In the genomic region with DNA sequence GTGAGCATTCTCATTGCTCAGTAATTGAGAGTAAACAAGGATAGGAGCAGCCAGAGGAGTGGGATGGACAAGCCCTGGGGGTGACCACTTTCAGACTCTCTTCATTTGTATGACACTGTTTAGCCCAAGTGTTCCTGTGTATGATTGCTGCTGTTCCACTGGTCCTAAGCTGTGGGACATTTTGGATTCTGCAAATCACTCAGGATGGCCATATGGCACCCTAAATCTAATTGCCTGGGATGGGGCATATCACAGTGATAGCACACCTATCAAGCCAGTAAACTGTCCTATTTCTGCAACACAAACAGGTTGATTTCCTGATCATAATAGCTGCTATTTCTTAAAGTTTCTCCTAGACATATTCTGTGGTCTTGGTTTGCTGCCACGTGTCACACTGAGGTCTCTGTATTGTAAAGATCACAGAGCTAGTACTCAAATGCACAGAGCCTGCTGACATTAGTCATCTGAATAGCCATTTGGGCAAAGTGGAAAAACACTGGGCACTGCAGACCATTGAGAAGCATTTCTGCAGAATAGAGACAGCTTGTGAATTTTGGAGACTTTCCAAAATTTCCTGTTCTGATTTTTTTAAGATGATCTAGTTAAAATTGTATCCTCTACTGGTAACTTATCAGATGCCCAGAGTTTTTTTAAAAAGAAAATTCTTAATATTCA, we compare ENCODE assay signal across 19 cellular contexts.
DNase-seq lines count a peak whose midpoint lies in the region; ATAC-seq and TF ChIP-seq lines count a peak whose summit lies in the region.
"Had no signal": no experiment of that assay in that cellular context is flagged by ENCODE, and none has a peak within 500 bp of the region (broad histone marks: within the 10 kb centered on the region; RNA-seq: fewer than 3 reads in every experiment).

No MANE protein-coding gene starts in this region.

- no peaks in the 10 kb centered on the region for H3K9me2 ChIP-seq in GM23248 (ENCODE audit: insufficient read depth)

- ATAC-seq in GM19328 (IDR thresholded peaks at IDR 0.05; ENCODE audit: unreplicated experiment), result no peak
- ATAC-seq: activated CD8-positive, alpha-beta memory T cell treated with anti-CD3 and anti-CD28 coated beads, Interleukin-2, amount 10 ng/mL, durations not matched to agents 7 days and 5 days; T-cell had no signal

- no peaks in the 10 kb centered on the region for H3K79me2 ChIP-seq in GM23248 (ENCODE audit: insufficient read depth)

- no peak for TF ChIP-seq CTCF in retinal pigment epithelial cell (conservative IDR thresholded peaks at IDR 0.05; ENCODE audit: low read depth, low read length)

- no peaks in the 10 kb centered on the region for H3K36me3 ChIP-seq in GM23248 (ENCODE audit: low read depth)
- H3K36me3 ChIP-seq: esophagus squamous epithelium, tibial artery had no signal

- H3K4me2 ChIP-seq in GM23248 (ENCODE audit: unreplicated experiment), result no peak overlapping the region

- DNase-seq in GM23248 (peak; percentile 13), NCI-H2171 treated with DMSO at 0.1 percent for 48 hours (lab: John Stamatoyannopoulos, UW) (peak; percentile 57), cerebellum (ENCODE audit: low spot score) (peak; percentile 82), retinal pigment epithelial cell (ENCODE audit: low read depth) (peak; percentile 2), AML-193 (lab: John Stamatoyannopoulos, UW) (no peak), NCI-H2081 treated with DMSO at 0.1 percent for 48 hours (lab: John Stamatoyannopoulos, UW) (no peak), HPDE6-E6E7 (ENCODE audit: extremely low spot score) (no peak)
- DNase-seq: activated CD4-positive, alpha-beta T cell treated with anti-CD3 and anti-CD28 coated beads, Interleukin-2, amount 10 ng/mL, durations not matched to agents 24 days and 14 days; activated CD8-positive, alpha-beta memory T cell treated with anti-CD3 and anti-CD28 coated beads, Interleukin-2, amount 10 ng/mL, durations not matched to agents 7 days and 5 days; activated naive CD8-positive, alpha-beta T cell treated with anti-CD3 and anti-CD28 coated beads for 36 hours; CD4-positive, CD25-positive, alpha-beta regulatory T cell; effector CD8-positive, alpha-beta T cell; esophagus squamous epithelium; NCI-H1436; NCI-H345; stimulated activated naive CD4-positive, alpha-beta T cell treated with Interleukin-2 at 50 U/mL for 16 hours; T-cell; tibial artery had no signal

- 0 out of 2 replicates have a peak, but pooled peaks cover 7% of the 10 kb centered on the region for H3F3A ChIP-seq in GM23248 (ENCODE audit: insufficient read depth)

- H3K9me3 ChIP-seq in GM23248 (ENCODE audit: low read depth), result no peaks in the 10 kb centered on the region
- H3K9me3 ChIP-seq: esophagus squamous epithelium, tibial artery had no signal

- no peak overlapping the region for H2AFZ ChIP-seq in GM23248

- no peak overlapping the region for H3K9ac ChIP-seq in GM23248

- in situ Hi-C loops in GM23248 (cut with MboI), result no loop called here

- H4K20me1 ChIP-seq in GM23248 (ENCODE audit: insufficient read depth), result no peaks in the 10 kb centered on the region

- 71 to 81% methylated on average over 1 of the region's 1 CpG for WGBS in GM23248 (ENCODE audit: low coverage in 1 of 2, low lambda C conversion rate in 2 of 2, missing lambda C conversion rate in 2 of 2), 2 experiments

- no peak overlapping the region for H3K4me3 ChIP-seq in GM23248
- no peak overlapping the region for H3K4me3 ChIP-seq in retinal pigment epithelial cell (ENCODE audit: low read length)
- H3K4me3 ChIP-seq: esophagus squamous epithelium, tibial artery had no signal

- H3K27me3 ChIP-seq in GM23248 (replicated peaks; ENCODE audit: insufficient read depth), result no peaks in the 10 kb centered on the region
- H3K27me3 ChIP-seq: esophagus squamous epithelium, tibial artery had no signal

- H3K4me1 ChIP-seq in GM23248 (ENCODE audit: insufficient read depth), result peaks cover 6% of the 10 kb centered on the region
- H3K4me1 ChIP-seq: esophagus squamous epithelium, tibial artery had no signal

- no peak overlapping the region for H3K27ac ChIP-seq in GM23248
- H3K27ac ChIP-seq: esophagus squamous epithelium, tibial artery had no signal

Comparison
In these comparisons a context has a peak if more than half of its experiments do, and no peak if none do; other contexts are left out.
1. DNase-seq: peak in GM23248 (single experiment), NCI-H2171 treated with DMSO at 0.1 percent for 48 hours (single experiment), cerebellum (single experiment) and retinal pigment epithelial cell (single experiment); none in AML-193 (0 of 2), NCI-H2081 treated with DMSO at 0.1 percent for 48 hours (single experiment) and HPDE6-E6E7 (single experiment).